In genomic region chr2:201852878-201853415, GRCh38 we compare ENCODE assay signal across 19 cellular contexts. TPM values are rescaled to one million over a fixed set of nuclear protein-coding genes. Genes with fewer than 3 reads are reported as not detected.
A peak's percentile ranks its signal among the peaks of the same experiment; 100 is the strongest.
DNase-seq lines count a peak whose midpoint lies in the region; ATAC-seq, FAIRE-seq and TF ChIP-seq lines count a peak whose summit lies in the region.
"Had no signal": no experiment of that assay in that cellular context is flagged by ENCODE, and none has a peak within 500 bp of the region (broad histone marks: within the 10 kb centered on the region; RNA-seq: fewer than 3 reads in every experiment).

No MANE protein-coding gene starts in this region.

- H3K4me3 ChIP-seq in bronchial epithelial cell (ENCODE audit: low read depth, low read length) (no peak overlapping the region), neural progenitor cell (no peak overlapping the region), ovary (no peak overlapping the region)

- H3K9me3 ChIP-seq in neural progenitor cell (ENCODE audit: low read depth) (no peaks in the 10 kb centered on the region), ovary (no peaks in the 10 kb centered on the region)

- H3K27me3 ChIP-seq in bronchial epithelial cell (ENCODE audit: control insufficient read depth, insufficient read depth, low read length) (no peaks in the 10 kb centered on the region), neural progenitor cell (no peaks in the 10 kb centered on the region), ovary (no peaks in the 10 kb centered on the region)

- H3K4me1 ChIP-seq in neural progenitor cell (peaks cover 43% of the 10 kb centered on the region), ovary (ENCODE audit: insufficient read depth) (peaks cover 1% of the 10 kb centered on the region)

- peaks cover 2% of the 10 kb centered on the region for H3K9me3 Mint-ChIP-seq in neural progenitor cell
- H3K9me3 Mint-ChIP-seq: stimulated activated naive B cell treated with anti-CD40 and anti-IgM and Interleukin-4, amounts not matched to agents 10 μg/mL and 1 μg/mL and 100 μg/mL, for 72 hours had no signal

- H3K36me3 Mint-ChIP-seq in neural progenitor cell = no peaks in the 10 kb centered on the region
- H3K36me3 Mint-ChIP-seq: CD4-positive, CD25-positive, alpha-beta regulatory T cell; stimulated activated naive B cell treated with anti-CD40 and anti-IgM and Interleukin-4, amounts not matched to agents 10 μg/mL and 1 μg/mL and 100 μg/mL, for 72 hours had no signal

- TF ChIP-seq CTCF in bronchial epithelial cell (IDR thresholded peaks at IDR 0.05; ENCODE audit: insufficient read depth, low read length, severe bottlenecking) (no peak), neural progenitor cell (IDR thresholded peaks at IDR 0.05) (no peak), ovary (IDR thresholded peaks at IDR 0.05) (no peak)

- H3K27ac ChIP-seq in neural progenitor cell = peak overlapping the region; percentile 66
- peak overlapping the region in 1 of 2 donors; percentile 42 for H3K27ac ChIP-seq in ovary
- H3K27ac ChIP-seq: HL-60 had no signal

- H2AFZ ChIP-seq in neural progenitor cell (replicated peaks) = no peak overlapping the region

- TF ChIP-seq POLR2A in ovary (IDR thresholded peaks at IDR 0.05) = no peak

- H3K79me2 ChIP-seq in neural progenitor cell (ENCODE audit: low read depth) = no peaks in the 10 kb centered on the region

- FAIRE-seq in bronchial epithelial cell (lab: Jason Lieb, UNC) = no peak

- intact Hi-C loops in ovary (cut with DNase I) = loop anchor here in 3 of 4 donors (5.0 to 10.0 kb wide), 4 partner anchors 41 to 322 kb away; partner anchors contain the start of genes CDK15 (in 1 of the 3) and FZD7 (in 1 of the 3)

- H3K27me3 Mint-ChIP-seq in neural progenitor cell (ENCODE audit: insufficient read depth, low read depth) = peaks cover 6% of the 10 kb centered on the region

- H3F3A ChIP-seq in neural progenitor cell (ENCODE audit: low read depth) = peaks cover 41% of the 10 kb centered on the region

- TF ChIP-seq EP300 in ovary (IDR thresholded peaks at IDR 0.05) = no peak

- H3K4me2 ChIP-seq in neural progenitor cell = peak overlapping the region; percentile 45

- DNase-seq in NCI-H345 (lab: John Stamatoyannopoulos, UW) = peak; percentile 15
- no peak for DNase-seq in NCI-H345 treated with DMSO at 0.1 percent for 48 hours (lab: John Stamatoyannopoulos, UW; ENCODE audit: unreplicated experiment)
- peak; percentile 49 for DNase-seq in NCI-H69 (lab: John Stamatoyannopoulos, UW)
- peak; percentile 72 for DNase-seq in bronchial epithelial cell (ENCODE audit: low read depth)
- DNase-seq in neural progenitor cell (ENCODE audit: low spot score) = peak; percentile 58
- DNase-seq in CD1c-positive myeloid dendritic cell (ENCODE audit: extremely low spot score) = no peak
- DNase-seq in ovary = no peak
- DNase-seq: 8988T; activated CD4-positive, CD25-positive, alpha-beta regulatory T cell; CD4-positive, CD25-positive, alpha-beta regulatory T cell; cortex of kidney; NCI-H1436; NCI-H2227 treated with DMSO at 0.1 percent for 48 hours; posterior cingulate gyrus; stimulated activated naive B cell treated with anti-CD40 and anti-IgM and Interleukin-4, amounts not matched to agents 10 μg/mL and 1 μg/mL and 100 μg/mL, for 72 hours; trophoblast cell had no signal

- 20 to 47% (median 37%) methylated on average over 1 of the region's 1 CpG for WGBS in ovary, 3 donors

- H3K27ac Mint-ChIP-seq in neural progenitor cell = no peak overlapping the region
- H3K27ac Mint-ChIP-seq: CD4-positive, CD25-positive, alpha-beta regulatory T cell; stimulated activated naive B cell treated with anti-CD40 and anti-IgM and Interleukin-4, amounts not matched to agents 10 μg/mL and 1 μg/mL and 100 μg/mL, for 72 hours had no signal

- no peak overlapping the region for H3K4me3 Mint-ChIP-seq in neural progenitor cell
- H3K4me3 Mint-ChIP-seq: CD4-positive, CD25-positive, alpha-beta regulatory T cell; stimulated activated naive B cell treated with anti-CD40 and anti-IgM and Interleukin-4, amounts not matched to agents 10 μg/mL and 1 μg/mL and 100 μg/mL, for 72 hours had no signal

- no peaks in the 10 kb centered on the region for H3K36me3 ChIP-seq in bronchial epithelial cell (ENCODE audit: control insufficient read depth, insufficient read depth, low read length)
- H3K36me3 ChIP-seq in neural progenitor cell = no peaks in the 10 kb centered on the region
- no peaks in the 10 kb centered on the region for H3K36me3 ChIP-seq in ovary

- H3K9ac ChIP-seq in neural progenitor cell = no peak overlapping the region

- ATAC-seq in GM19035 (IDR thresholded peaks at IDR 0.05; ENCODE audit: unreplicated experiment) = no peak
- ATAC-seq: stimulated activated naive B cell treated with anti-CD40 and anti-IgM and Interleukin-4, amounts not matched to agents 10 μg/mL and 1 μg/mL and 100 μg/mL, for 72 hours had no signal

- H3K4me1 Mint-ChIP-seq in neural progenitor cell = peaks cover 35% of the 10 kb centered on the region
- H3K4me1 Mint-ChIP-seq: CD4-positive, CD25-positive, alpha-beta regulatory T cell; stimulated activated naive B cell treated with anti-CD40 and anti-IgM and Interleukin-4, amounts not matched to agents 10 μg/mL and 1 μg/mL and 100 μg/mL, for 72 hours had no signal

- no peaks in the 10 kb centered on the region for H4K20me1 ChIP-seq in neural progenitor cell (ENCODE audit: low read depth)

RNA-seq across cellular contexts. Expression of gene CDK15, which starts 46.6 kb away (rescaled TPM):
- total RNA-seq in bronchial epithelial cell (0.26 TPM in 1 of 2 replicates, not detected in the other), neural progenitor cell (ENCODE audit: low replicate concordance) (0.21 TPM in 1 of 2 replicates, not detected in the other), ovary (10 to 100 TPM in 1 of 7 donors, 1 to 10 TPM in 6; 4.2 to 14.9 (median 7.9) TPM)
- polyA plus RNA-seq in ovary = 1 to 10 TPM; 3.7 to 4.8 TPM
- total RNA-seq: CD4-positive, CD25-positive, alpha-beta regulatory T cell; T-helper 1 cell treated with Interleukin-12 subunit alpha and Interleukin-12 subunit beta and Interleukin-4 antibody, amounts not matched to agents 30 ng/mL and 1 ng/mL, for 36 hours had no signal
- polyA plus RNA-seq: CD4-positive, CD25-positive, alpha-beta regulatory T cell had no signal

Comparison
In these comparisons a context has a peak if more than half of its experiments do, and no peak if none do; other contexts are left out.
1. DNase-seq: peak in NCI-H345 (single experiment), NCI-H69 (single experiment), bronchial epithelial cell (single experiment) and neural progenitor cell (single experiment); none in NCI-H345 treated with DMSO at 0.1 percent for 48 hours (single experiment), CD1c-positive myeloid dendritic cell (single experiment) and ovary (0 of 5).